Comparison of ENCODE assay signal across 34 cellular contexts in the genomic region with DNA sequence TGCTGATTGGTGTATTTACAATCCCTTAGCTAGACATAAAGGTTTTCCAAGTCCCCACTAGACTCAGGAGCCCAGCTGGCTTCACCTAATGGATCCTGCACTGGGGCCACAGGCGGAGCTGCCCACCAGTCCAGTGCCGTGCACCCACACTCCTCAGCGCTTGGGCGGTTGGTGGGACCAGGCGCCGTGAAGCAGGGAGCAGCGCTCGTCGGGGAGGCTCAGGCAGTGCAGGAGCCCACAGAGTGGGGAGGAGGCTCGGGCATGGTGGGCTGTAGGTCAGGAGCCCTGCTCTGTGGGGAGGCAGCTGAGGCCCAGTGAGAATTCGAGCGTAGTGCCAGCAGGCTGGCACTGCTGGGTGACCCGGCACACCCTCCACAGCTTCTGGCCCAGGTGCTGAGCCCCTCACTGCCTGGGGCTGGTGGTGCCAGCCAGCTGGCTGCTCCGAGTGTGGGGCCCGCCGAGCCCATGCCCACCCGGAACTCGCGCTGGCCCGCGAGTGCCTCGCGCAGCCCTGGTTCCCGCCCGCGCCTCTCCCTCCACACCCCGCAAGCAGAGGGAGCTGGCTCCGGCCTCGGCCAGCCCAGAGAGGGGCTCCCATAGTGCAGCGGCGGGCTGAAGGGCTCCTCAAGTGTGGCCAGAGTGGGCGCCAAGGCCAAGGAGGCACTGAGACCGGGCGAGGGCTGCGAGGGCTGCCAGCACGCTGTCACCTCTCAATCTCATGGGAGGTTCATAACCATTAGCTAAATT.
"Had no signal": no experiment of that assay in that cellular context is flagged by ENCODE, and none has a peak within 500 bp of the region (broad histone marks: within the 10 kb centered on the region; RNA-seq: fewer than 3 reads in every experiment).

No MANE protein-coding gene starts in this region.

- H3K4me3 ChIP-seq: MG63 had no signal

- DNase-seq: Karpas-422, Kasumi-1, KG1, MG63, MM.1S, MV-4-11, NCI-H1048, NCI-H1092, NCI-H1092 treated with DMSO at 0.1 percent for 48 hours, NCI-H1105, NCI-H1105 treated with DMSO at 0.1 percent for 48 hours, NCI-H1417, NCI-H1417 treated with DMSO at 0.1 percent for 48 hours, NCI-H1436, NCI-H1436 treated with DMSO at 0.1 percent for 48 hours, NCI-H146, NCI-H1694, NCI-H1694 treated with DMSO at 0.1 percent for 48 hours, NCI-H187, NCI-H187 treated with DMSO at 0.1 percent for 48 hours, NCI-H1930, NCI-H2029, NCI-H2029 treated with DMSO at 0.1 percent for 48 hours, NCI-H2081, NCI-H2081 treated with DMSO at 0.1 percent for 48 hours, NCI-H2107, NCI-H2171, NCI-H2171 treated with DMSO at 0.1 percent for 48 hours, NCI-H2227 treated with DMSO at 0.1 percent for 48 hours, NCI-H226, NCI-H345, NCI-H446, NCI-H446 treated with DMSO at 0.1 percent for 48 hours had no signal

- H3K36me3 ChIP-seq: MG63 had no signal

- H3K9me3 ChIP-seq: MG63 had no signal

- H3K27me3 ChIP-seq: MG63 had no signal

- H3K27ac ChIP-seq: KMS-11 had no signal
